ENCODE assay signal across 9 cellular contexts in genomic region chr6:157715766-157716171, GRCh38.
DNase-seq lines count a peak whose midpoint lies in the region; ATAC-seq, FAIRE-seq and TF ChIP-seq lines count a peak whose summit lies in the region.
"Had no signal": no experiment of that assay in that cellular context is flagged by ENCODE, and none has a peak within 500 bp of the region (broad histone marks: within the 10 kb centered on the region; RNA-seq: fewer than 3 reads in every experiment).

No MANE protein-coding gene starts in this region.

- no peaks in the 10 kb centered on the region for H3K36me3 ChIP-seq in thyroid gland

- H3K4me3 ChIP-seq in thyroid gland (replicated peaks in 1 of 3): peak overlapping the region in 1 of 3 donors; percentile 5

- no peaks in the 10 kb centered on the region for H3K9me3 Mint-ChIP-seq in endothelial cell (ENCODE audit: unreplicated experiment)

- DNase-seq in HuH-7 (ENCODE audit: low spot score) (peak; percentile 83), medulla oblongata (ENCODE audit: extremely low spot score) (peak; percentile 7), thyroid gland (peak; percentile 14), endothelial cell (ENCODE audit: low spot score) (no peak), A172 (ENCODE audit: low spot score) (no peak), T-helper 1 cell (no peak)
- DNase-seq: stimulated activated CD4-positive, alpha-beta T cell treated with anti-CD3 and anti-CD28 coated beads, Interleukin-2, amount 100 ng/mL, for 24 hours had no signal

- FAIRE-seq in endometrium (lab: Jason Lieb, UNC): peak; percentile 89

- H3K4me1 Mint-ChIP-seq in endothelial cell (ENCODE audit: unreplicated experiment): peaks cover 5% of the 10 kb centered on the region

- peak overlapping the region in 2 of 3 donors; percentile 45 to 57 for H3K27ac ChIP-seq in thyroid gland

- TF ChIP-seq CTCF in thyroid gland (IDR thresholded peaks at IDR 0.05) (no peak), endothelial cell (IDR thresholded peaks at IDR 0.05; ENCODE audit: unreplicated experiment) (no peak)

- 49 to 68% methylated on average over 6 of the region's 6 CpGs for WGBS in thyroid gland, 2 donors

- no peaks in the 10 kb centered on the region for H3K36me3 Mint-ChIP-seq in endothelial cell (ENCODE audit: low read depth, unreplicated experiment)

- no peak for TF ChIP-seq POLR2A in thyroid gland (IDR thresholded peaks at IDR 0.05)

- H3K9me3 ChIP-seq in thyroid gland: no peaks in the 10 kb centered on the region

- H3K27me3 ChIP-seq in thyroid gland: no peaks in the 10 kb centered on the region

- peaks cover 3% of the 10 kb centered on the region for H3K27me3 Mint-ChIP-seq in endothelial cell (ENCODE audit: unreplicated experiment)

- H3K4me3 Mint-ChIP-seq in endothelial cell (ENCODE audit: unreplicated experiment): no peak overlapping the region

- no peak for ATAC-seq in GM21447 (IDR thresholded peaks at IDR 0.05; ENCODE audit: unreplicated experiment)

- H3K27ac Mint-ChIP-seq in endothelial cell (ENCODE audit: unreplicated experiment): no peak overlapping the region

- H3K4me1 ChIP-seq in thyroid gland: peaks cover 0 to 14% of the 10 kb centered on the region in 2 donors

- intact Hi-C loops in thyroid gland (cut with DNase I): no loop called here

Comparison
In these comparisons a context has a peak if more than half of its experiments do, and no peak if none do; other contexts are left out.
1. DNase-seq: peak in HuH-7 (single experiment), medulla oblongata (single experiment) and thyroid gland (2 of 2); none in endothelial cell (single experiment), A172 (single experiment) and T-helper 1 cell (0 of 5).